Comparison of ENCODE assay signal across 2 cellular contexts in genomic region chr7:131581241-131582157, GRCh38.
A peak's percentile ranks its signal among the peaks of the same experiment; 100 is the strongest.
TF ChIP-seq lines count a peak whose summit lies in the region.

No MANE protein-coding gene starts in this region.

TF ChIP-seq in liver, 16 proteins besides CTCF, POLR2A, EP300 and RAD21:
- no peak for TF ChIP-seq EGR1 (IDR thresholded peaks at IDR 0.05; ENCODE audit: low read depth in 2 of 2)
- TF ChIP-seq NR2F2 (IDR thresholded peaks at IDR 0.05) = peak; percentile 87
- TF ChIP-seq FOXA2 (IDR thresholded peaks at IDR 0.05) = no peak

TF ChIP-seq in HepG2, 621 proteins besides CTCF, POLR2A, EP300 and RAD21:
- TF ChIP-seq ZBTB1 (CRISPR knock-in tag; IDR thresholded peaks at IDR 0.05; ENCODE audit: borderline replicate concordance) = no peak
- no peak for TF ChIP-seq ZNF562 (CRISPR knock-in tag; IDR thresholded peaks at IDR 0.05; ENCODE audit: borderline replicate concordance)
- no peak for TF ChIP-seq ZNF3 (CRISPR knock-in tag; IDR thresholded peaks at IDR 0.05)
- TF ChIP-seq ZGPAT (CRISPR knock-in tag; IDR thresholded peaks at IDR 0.05) = no peak
- TF ChIP-seq ARID5B (CRISPR knock-in tag; IDR thresholded peaks at IDR 0.05) = no peak
- no peak for TF ChIP-seq E2F5 (CRISPR knock-in tag; conservative IDR thresholded peaks at IDR 0.05)
- no peak for TF ChIP-seq ZNF670 (CRISPR knock-in tag; IDR thresholded peaks at IDR 0.05; ENCODE audit: borderline replicate concordance)
- TF ChIP-seq HNRNPK (IDR thresholded peaks at IDR 0.05; ENCODE audit: low read depth, low read length, poor library complexity, severe bottlenecking) = no peak
- TF ChIP-seq YEATS4 (CRISPR knock-in tag; IDR thresholded peaks at IDR 0.05; ENCODE audit: borderline replicate concordance) = no peak
- no peak for TF ChIP-seq ZFAT (CRISPR knock-in tag; conservative IDR thresholded peaks at IDR 0.05)
- no peak for TF ChIP-seq ZBTB10 (CRISPR knock-in tag; IDR thresholded peaks at IDR 0.05; ENCODE audit: borderline replicate concordance)
- no peak for TF ChIP-seq ZNF605 (CRISPR knock-in tag; IDR thresholded peaks at IDR 0.05)
- TF ChIP-seq KLF6 (CRISPR knock-in tag; IDR thresholded peaks at IDR 0.05) = no peak
- TF ChIP-seq NFE2 (CRISPR knock-in tag; IDR thresholded peaks at IDR 0.05) = no peak
- no peak for TF ChIP-seq PAX8 (CRISPR knock-in tag; IDR thresholded peaks at IDR 0.05; ENCODE audit: borderline replicate concordance)
- no peak for TF ChIP-seq ZNF609 (CRISPR knock-in tag; IDR thresholded peaks at IDR 0.05; ENCODE audit: borderline replicate concordance)
- TF ChIP-seq PAF1 (CRISPR knock-in tag; IDR thresholded peaks at IDR 0.05) = no peak
- no peak for TF ChIP-seq ZNF547 (CRISPR knock-in tag; IDR thresholded peaks at IDR 0.05)
- no peak for TF ChIP-seq MTF2 (CRISPR knock-in tag; IDR thresholded peaks at IDR 0.05; ENCODE audit: borderline replicate concordance)
